8 cellular contexts compared by ENCODE assay signal in genomic region chr11:61752117-61752924, GRCh38. TPM values are rescaled to one million over a fixed set of nuclear protein-coding genes. Genes with fewer than 3 reads are reported as not detected.
A peak's percentile ranks its signal among the peaks of the same experiment; 100 is the strongest.
DNase-seq lines count a peak whose midpoint lies in the region; ATAC-seq and TF ChIP-seq lines count a peak whose summit lies in the region.

TSS of gene MYRF (plus strand) at chr11:61752636. CDS start at chr11:61752745, 109 bp downstream.

- peaks cover 25% of the 10 kb centered on the region for H3K4me1 Mint-ChIP-seq in activated CD4-positive, alpha-beta T cell treated with anti-CD3 and anti-CD28 coated beads, Interleukin-2, amount 10 ng/mL, durations not matched to agents 7 days and 5 days

- H3K27me3 ChIP-seq in lower lobe of right lung (ENCODE audit: low read depth), result peaks cover 29% of the 10 kb centered on the region

- peaks cover 7% of the 10 kb centered on the region for H3K4me1 ChIP-seq in lower lobe of right lung

- no peak within 1 kb of the TSS for H3K27ac Mint-ChIP-seq in activated CD4-positive, alpha-beta T cell treated with anti-CD3 and anti-CD28 coated beads, Interleukin-2, amount 10 ng/mL, durations not matched to agents 7 days and 5 days

- peaks cover 28% of the 10 kb centered on the region for H3K27me3 Mint-ChIP-seq in activated CD4-positive, alpha-beta T cell treated with anti-CD3 and anti-CD28 coated beads, Interleukin-2, amount 10 ng/mL, durations not matched to agents 7 days and 5 days

- no peaks in the 10 kb centered on the region for H3K9me3 Mint-ChIP-seq in activated CD4-positive, alpha-beta T cell treated with anti-CD3 and anti-CD28 coated beads, Interleukin-2, amount 10 ng/mL, durations not matched to agents 7 days and 5 days

- H3K9me3 ChIP-seq in lower lobe of right lung, result no peaks in the 10 kb centered on the region

- H3K27ac ChIP-seq in lower lobe of right lung, result peak within 1 kb of the TSS; percentile 34

- intact Hi-C loops in lower lobe of right lung (cut with DNase I), result no loop called here

- H3K4me3 Mint-ChIP-seq in activated CD4-positive, alpha-beta T cell treated with anti-CD3 and anti-CD28 coated beads, Interleukin-2, amount 10 ng/mL, durations not matched to agents 7 days and 5 days, result peak within 1 kb of the TSS; percentile 45

- POLR2A ChIA-PET in activated CD4-positive, alpha-beta T cell treated with anti-CD3 and anti-CD28 coated beads, Interleukin-2, amount 10 ng/mL, durations not matched to agents 7 days and 5 days (lab: Charles Lee), result no interaction called here

- DNase-seq in GM12865 (ENCODE audit: low read depth) (peak; percentile 26), LNCaP clone FGC (ENCODE audit: low read depth) (no peak), dedifferentiated amniotic fluid mesenchymal stem cell (ENCODE audit: extremely low spot score) (peak; percentile 15), lower lobe of right lung (peak; percentile 61)
- DNase-seq in activated CD4-positive, alpha-beta T cell treated with anti-CD3 and anti-CD28 coated beads, Interleukin-2, amount 10 ng/mL, durations not matched to agents 7 days and 5 days, result peak; percentile 54
- peak; percentile 14 for DNase-seq in stimulated activated CD8-positive, alpha-beta memory T cell treated with anti-CD3 and anti-CD28 coated beads, Interleukin-15, amount 100 ng/mL, for 1 hour (ENCODE audit: low read depth)

- ATAC-seq in lower lobe of right lung (peak; percentile 48 to 76), HG02840 (IDR thresholded peaks at IDR 0.05; ENCODE audit: low FRiP score, unreplicated experiment) (no peak), GM18502 (IDR thresholded peaks at IDR 0.05; ENCODE audit: poor library complexity, unreplicated experiment) (no peak)

- TF ChIP-seq CTCF in GM12865 (IDR thresholded peaks at IDR 0.05; ENCODE audit: insufficient read depth, low read depth, low read length, missing control alignments), result peak; percentile 62
- peak; percentile 95 for TF ChIP-seq CTCF in LNCaP clone FGC (IDR thresholded peaks at IDR 0.05; ENCODE audit: control insufficient read depth, extremely low read depth, insufficient read depth)
- TF ChIP-seq CTCF in lower lobe of right lung (IDR thresholded peaks at IDR 0.05), result peak; percentile 32

- H3K4me3 ChIP-seq in GM12865 (ENCODE audit: low read depth, low read length) (peak within 1 kb of the TSS; percentile 12), LNCaP clone FGC (ENCODE audit: low read depth, low read length) (peak within 1 kb of the TSS; percentile 38), lower lobe of right lung (peak within 1 kb of the TSS; percentile 49)

- H3K36me3 Mint-ChIP-seq in activated CD4-positive, alpha-beta T cell treated with anti-CD3 and anti-CD28 coated beads, Interleukin-2, amount 10 ng/mL, durations not matched to agents 7 days and 5 days (ENCODE audit: low read depth), result no peaks in the 10 kb centered on the region

- H3K36me3 ChIP-seq in lower lobe of right lung, result no peaks in the 10 kb centered on the region

- CTCF ChIA-PET in activated CD4-positive, alpha-beta T cell treated with anti-CD3 and anti-CD28 coated beads, Interleukin-2, amount 10 ng/mL, durations not matched to agents 7 days and 5 days (lab: Charles Lee), result interaction anchor here (0.6 to 1.7 kb wide), 5 partner anchors 13 to 36 kb away, joined by 3 to 5 read pairs (median 5); no protein-coding TSS in a partner anchor

RNA-seq across cellular contexts. Expression of gene MYRF, which starts in this region (rescaled TPM):
- total RNA-seq in activated CD4-positive, alpha-beta T cell treated with anti-CD3 and anti-CD28 coated beads, Interleukin-2, amount 10 ng/mL, durations not matched to agents 7 days and 5 days, result 1 to 10 TPM; 1.1 to 1.2 TPM
- total RNA-seq in lower lobe of right lung, result 37.9 TPM

Comparison
In these comparisons a context has a peak if more than half of its experiments do, and no peak if none do; other contexts are left out.
1. RNA of gene MYRF (total RNA-seq): 37.9 TPM in lower lobe of right lung (single experiment); 1.1 to 1.2 TPM in activated CD4-positive, alpha-beta T cell treated with anti-CD3 and anti-CD28 coated beads, Interleukin-2, amount 10 ng/mL, durations not matched to agents 7 days and 5 days; every median in the first group is over 10 times any median in the second.
2. CTCF ChIP-seq: peak in every context shown above with its lines; median percentile 95 in LNCaP clone FGC; 62 in GM12865; 32 in lower lobe of right lung.
3. ATAC-seq: peak in lower lobe of right lung (2 of 2); none in HG02840 (single experiment) and GM18502 (single experiment).
4. Peak in every context shown above with its lines, with median percentiles within 50 percentile points of each other: H3K4me3 ChIP-seq.